1 cellular context compared by ENCODE assay signal in genomic region chr11:59142530-59143507, GRCh38.
TF ChIP-seq lines count a peak whose summit lies in the region.

Gene FAM111A (plus strand): TSS chr11:59142856. CDS start chr11:59148873, 6,017 bp downstream.

TF ChIP-seq in K562, 482 proteins besides CTCF, POLR2A, EP300 and RAD21 (continued from another document and continues in another):
- TF ChIP-seq ZBTB11 (CRISPR knock-in tag; IDR thresholded peaks at IDR 0.05) (peak in 1 of 3 experiments; percentile 75; a peak in 2 of 6 replicates), DEAF1 (CRISPR knock-in tag; IDR thresholded peaks at IDR 0.05) (no peak), ZNF24 (IDR thresholded peaks at IDR 0.05) (0 out of 2 replicates have a peak, but pooled peaks have one; percentile 6), KAT7 (CRISPR knock-in tag; IDR thresholded peaks at IDR 0.05; ENCODE audit: borderline replicate concordance) (0 out of 2 replicates have a peak, but pooled peaks have one; percentile 60), MYNN (IDR thresholded peaks at IDR 0.05) (no peak), MYNN (CRISPR knock-in tag; IDR thresholded peaks at IDR 0.05) (no peak), CXXC5 (CRISPR knock-in tag; IDR thresholded peaks at IDR 0.05) (peak; percentile 55), MCM3 (IDR thresholded peaks at IDR 0.05) (no peak), MEIS2 (IDR thresholded peaks at IDR 0.05; ENCODE audit: partially characterized antibody) (peak; percentile 94), TEAD1 (CRISPR knock-in tag; IDR thresholded peaks at IDR 0.05) (peak; percentile 80 to 95), HNRNPLL (IDR thresholded peaks at IDR 0.05; ENCODE audit: low read depth, low read length, poor library complexity, severe bottlenecking) (peak; percentile 47), FOXP1 (CRISPR knock-in tag; IDR thresholded peaks at IDR 0.05) (no peak; the same call in 1 of the 2 replicates), PHB (CRISPR knock-in tag; IDR thresholded peaks at IDR 0.05) (0 out of 2 replicates have a peak, but pooled peaks have one; percentile 41), TEAD2 (tag; IDR thresholded peaks at IDR 0.05) (peak; percentile 83), MLLT1 (IDR thresholded peaks at IDR 0.05) (no peak), MTA3 (IDR thresholded peaks at IDR 0.05; ENCODE audit: borderline replicate concordance) (peak; percentile 79; the same call in 1 of the 2 replicates), ARID1B (IDR thresholded peaks at IDR 0.05) (peak; percentile 28; the same call in 1 of the 2 replicates), CHD4 (IDR thresholded peaks at IDR 0.05; ENCODE audit: insufficient read depth, insufficient replicate concordance, low read depth, low read length, poor library complexity, severe bottlenecking) (no peak), RBBP5 (IDR thresholded peaks at IDR 0.05; ENCODE audit: borderline replicate concordance, insufficient read depth, low read length, poor library complexity, severe bottlenecking) (peak; percentile 87), ZBTB7A (IDR thresholded peaks at IDR 0.05; ENCODE audit: borderline replicate concordance, control insufficient read depth, low read depth, low read length) (peak; percentile 55; the same call in 1 of the 2 replicates), NRF1 (conservative IDR thresholded peaks at IDR 0.05 in 1 of 2, IDR thresholded peaks at IDR 0.05 in 1 of 2) (peak; percentile 81 to 84), SMAD4 (CRISPR knock-in tag; conservative IDR thresholded peaks at IDR 0.05) (0 out of 2 replicates have a peak, but pooled peaks have one; percentile 47), TAF1 (IDR thresholded peaks at IDR 0.05; ENCODE audit: control insufficient read depth, extremely low read depth, insufficient read depth, low read length, severe bottlenecking) (no peak), DDX20 (tag; IDR thresholded peaks at IDR 0.05; ENCODE audit: low read depth) (no peak), ZNF507 (tag; conservative IDR thresholded peaks at IDR 0.05) (no peak), TFAP4 (CRISPR knock-in tag; IDR thresholded peaks at IDR 0.05; ENCODE audit: borderline replicate concordance) (peak; percentile 73; the same call in 1 of the 2 replicates), NFXL1 (CRISPR knock-in tag; IDR thresholded peaks at IDR 0.05) (no peak), NFRKB (IDR thresholded peaks at IDR 0.05; ENCODE audit: low read depth) (no peak), OTX1 (CRISPR knock-in tag; IDR thresholded peaks at IDR 0.05) (no peak), E2F1 (CRISPR knock-in tag; IDR thresholded peaks at IDR 0.05) (peak; percentile 48; the same call in 1 of the 2 replicates), ILK (tag; IDR thresholded peaks at IDR 0.05; ENCODE audit: borderline replicate concordance, low read depth) (no peak), CREM (IDR thresholded peaks at IDR 0.05; ENCODE audit: low read depth) (0 out of 2 replicates have a peak, but pooled peaks have one; percentile 18), MIER1 (IDR thresholded peaks at IDR 0.05; ENCODE audit: low read depth) (no peak), MTF1 (CRISPR knock-in tag; IDR thresholded peaks at IDR 0.05; ENCODE audit: borderline replicate concordance) (no peak), CTBP1 (IDR thresholded peaks at IDR 0.05; ENCODE audit: borderline replicate concordance) (peak; percentile 72; the same call in 1 of the 2 replicates), RCOR1 (IDR thresholded peaks at IDR 0.05; ENCODE audit: borderline replicate concordance in 1 of 2, low read depth in 2 of 2, low read length in 2 of 2) (peak in 1 of 2 experiments; percentile 58; a peak in 2 of 4 replicates), KHSRP (IDR thresholded peaks at IDR 0.05) (no peak), IRF2 (CRISPR knock-in tag; IDR thresholded peaks at IDR 0.05) (peak; percentile 95; the same call in 1 of the 2 replicates), PML (IDR thresholded peaks at IDR 0.05; ENCODE audit: low read length) (peak; percentile 32; the same call in 1 of the 2 replicates), ELF1 (tag; IDR thresholded peaks at IDR 0.05) (peak; percentile 69), JUND (IDR thresholded peaks at IDR 0.05; ENCODE audit: borderline replicate concordance, low read depth, low read length) (peak; percentile 15; the same call in 1 of the 2 replicates), JUND (tag; IDR thresholded peaks at IDR 0.05; ENCODE audit: borderline replicate concordance, low read depth, low read length) (no peak; the same call in 2 of the 3 replicates)
- TF ChIP-seq, protein P1, sequence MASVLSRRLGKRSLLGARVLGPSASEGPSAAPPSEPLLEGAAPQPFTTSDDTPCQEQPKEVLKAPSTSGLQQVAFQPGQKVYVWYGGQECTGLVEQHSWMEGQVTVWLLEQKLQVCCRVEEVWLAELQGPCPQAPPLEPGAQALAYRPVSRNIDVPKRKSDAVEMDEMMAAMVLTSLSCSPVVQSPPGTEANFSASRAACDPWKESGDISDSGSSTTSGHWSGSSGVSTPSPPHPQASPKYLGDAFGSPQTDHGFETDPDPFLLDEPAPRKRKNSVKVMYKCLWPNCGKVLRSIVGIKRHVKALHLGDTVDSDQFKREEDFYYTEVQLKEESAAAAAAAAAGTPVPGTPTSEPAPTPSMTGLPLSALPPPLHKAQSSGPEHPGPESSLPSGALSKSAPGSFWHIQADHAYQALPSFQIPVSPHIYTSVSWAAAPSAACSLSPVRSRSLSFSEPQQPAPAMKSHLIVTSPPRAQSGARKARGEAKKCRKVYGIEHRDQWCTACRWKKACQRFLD (CRISPR knock-in tag; IDR thresholded peaks at IDR 0.05) = peak; percentile 52; the same call in 1 of the 2 replicates
- TF ChIP-seq, protein P2, sequence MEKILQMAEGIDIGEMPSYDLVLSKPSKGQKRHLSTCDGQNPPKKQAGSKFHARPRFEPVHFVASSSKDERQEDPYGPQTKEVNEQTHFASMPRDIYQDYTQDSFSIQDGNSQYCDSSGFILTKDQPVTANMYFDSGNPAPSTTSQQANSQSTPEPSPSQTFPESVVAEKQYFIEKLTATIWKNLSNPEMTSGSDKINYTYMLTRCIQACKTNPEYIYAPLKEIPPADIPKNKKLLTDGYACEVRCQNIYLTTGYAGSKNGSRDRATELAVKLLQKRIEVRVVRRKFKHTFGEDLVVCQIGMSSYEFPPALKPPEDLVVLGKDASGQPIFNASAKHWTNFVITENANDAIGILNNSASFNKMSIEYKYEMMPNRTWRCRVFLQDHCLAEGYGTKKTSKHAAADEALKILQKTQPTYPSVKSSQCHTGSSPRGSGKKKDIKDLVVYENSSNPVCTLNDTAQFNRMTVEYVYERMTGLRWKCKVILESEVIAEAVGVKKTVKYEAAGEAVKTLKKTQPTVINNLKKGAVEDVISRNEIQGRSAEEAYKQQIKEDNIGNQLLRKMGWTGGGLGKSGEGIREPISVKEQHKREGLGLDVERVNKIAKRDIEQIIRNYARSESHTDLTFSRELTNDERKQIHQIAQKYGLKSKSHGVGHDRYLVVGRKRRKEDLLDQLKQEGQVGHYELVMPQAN (IDR thresholded peaks at IDR 0.05; ENCODE audit: borderline replicate concordance) = peak; percentile 57; the same call in 1 of the 2 replicates
- TF ChIP-seq, protein P3, sequence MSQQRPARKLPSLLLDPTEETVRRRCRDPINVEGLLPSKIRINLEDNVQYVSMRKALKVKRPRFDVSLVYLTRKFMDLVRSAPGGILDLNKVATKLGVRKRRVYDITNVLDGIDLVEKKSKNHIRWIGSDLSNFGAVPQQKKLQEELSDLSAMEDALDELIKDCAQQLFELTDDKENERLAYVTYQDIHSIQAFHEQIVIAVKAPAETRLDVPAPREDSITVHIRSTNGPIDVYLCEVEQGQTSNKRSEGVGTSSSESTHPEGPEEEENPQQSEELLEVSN (IDR thresholded peaks at IDR 0.05; ENCODE audit: borderline replicate concordance in 1 of 2, extremely low read depth in 1 of 2, insufficient read depth in 1 of 2, insufficient read length in 1 of 2, low read depth in 1 of 2, low read length in 1 of 2, poor library complexity in 1 of 2, severe bottlenecking in 1 of 2) = peak in 1 of 2 experiments; percentile 47
